In genomic region chr6:76453270-76453669, GRCh38 we compare ENCODE assay signal across 1 cellular context.
TF ChIP-seq lines count a peak whose summit lies in the region.

No MANE protein-coding gene starts in this region.

TF ChIP-seq in H1, 55 proteins besides CTCF, POLR2A, EP300 and RAD21 (continued from another document):
- TF ChIP-seq ATF2 (IDR thresholded peaks at IDR 0.05; ENCODE audit: low read length) (no peak), E2F6 (IDR thresholded peaks at IDR 0.05) (peak; percentile 69), JUN (IDR thresholded peaks at IDR 0.05; ENCODE audit: low read depth, low read length) (no peak)
